23 cellular contexts compared by ENCODE assay signal in the genomic region with DNA sequence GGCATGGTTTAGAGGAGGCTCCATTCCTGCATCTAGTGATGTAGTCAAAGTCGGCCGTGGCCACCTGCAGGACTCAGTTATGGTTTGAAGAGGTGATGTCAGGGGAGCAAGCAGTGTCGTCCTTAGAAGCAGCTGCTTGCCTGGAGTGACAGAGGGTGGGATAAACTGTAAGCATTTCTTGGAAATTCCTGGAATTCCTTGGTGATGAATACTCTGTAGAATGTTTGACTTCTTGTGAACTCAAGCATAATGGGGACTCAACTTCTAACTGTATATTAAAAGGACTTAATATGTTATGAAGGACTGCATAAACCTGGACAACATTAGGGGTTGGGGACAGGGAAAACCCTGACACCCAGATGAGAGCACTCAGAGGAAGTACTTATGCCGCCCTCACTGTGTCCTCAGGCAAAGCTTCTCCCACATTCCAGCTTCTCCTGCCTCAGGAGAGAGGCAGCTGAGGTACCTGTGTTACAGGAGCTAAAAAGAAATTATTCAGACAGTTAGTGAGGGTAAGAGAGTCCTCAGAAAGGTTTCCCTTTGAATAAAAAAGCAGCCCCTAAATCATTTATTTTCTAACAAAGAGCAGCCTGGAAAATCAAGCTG.
DNase-seq lines count a peak whose midpoint lies in the region; ATAC-seq, FAIRE-seq and TF ChIP-seq lines count a peak whose summit lies in the region.
"Had no signal": no experiment of that assay in that cellular context is flagged by ENCODE, and none has a peak within 500 bp of the region (broad histone marks: within the 10 kb centered on the region; RNA-seq: fewer than 3 reads in every experiment).

No MANE protein-coding gene starts in this region.

- TF ChIP-seq CTCF in bronchial epithelial cell (IDR thresholded peaks at IDR 0.05; ENCODE audit: insufficient read depth, low read length, severe bottlenecking), result no peak

- no peak for FAIRE-seq in bronchial epithelial cell (lab: Jason Lieb, UNC)
- FAIRE-seq: GM12892 had no signal

- H3K4me3 ChIP-seq in HUES6 (ENCODE audit: low read depth, low read length) (no peak overlapping the region; the same call in 1 of the 2 replicates), bronchial epithelial cell (ENCODE audit: low read depth, low read length) (no peak overlapping the region)
- H3K4me3 ChIP-seq: smooth muscle cell had no signal

- no peaks in the 10 kb centered on the region for H3K36me3 ChIP-seq in HUES6 (ENCODE audit: control insufficient read depth, insufficient read depth, low read length)
- H3K36me3 ChIP-seq in bronchial epithelial cell (ENCODE audit: control insufficient read depth, insufficient read depth, low read length), result no peaks in the 10 kb centered on the region

- ATAC-seq in GM18511 (IDR thresholded peaks at IDR 0.05; ENCODE audit: unreplicated experiment), result no peak
- ATAC-seq: HCT116, left cardiac atrium had no signal

- no peaks in the 10 kb centered on the region for H3K9me3 ChIP-seq in HUES6 (ENCODE audit: control insufficient read depth, insufficient read depth, low read depth, low read length)

- no peak overlapping the region for H3K9ac ChIP-seq in HUES6 (ENCODE audit: low read length)

- H3K27me3 ChIP-seq in HUES6 (ENCODE audit: control insufficient read depth, insufficient read depth, low read length) (no peaks in the 10 kb centered on the region), bronchial epithelial cell (ENCODE audit: control insufficient read depth, insufficient read depth, low read length) (no peaks in the 10 kb centered on the region)

- H3K27ac ChIP-seq in HUES6 (ENCODE audit: low read depth, low read length), result peak overlapping the region; percentile 71; the same call in 1 of the 2 replicates
- H3K27ac ChIP-seq: HL-60 had no signal

- H3K4me1 ChIP-seq in HUES6 (ENCODE audit: control insufficient read depth, insufficient read depth, low read length), result peaks cover 13% of the 10 kb centered on the region

- DNase-seq in ACHN, result peak; percentile 92
- peak; percentile 15 for DNase-seq in bronchial epithelial cell (ENCODE audit: low read depth)
- DNase-seq in kidney glomerular epithelial cell (lab: John Stamatoyannopoulos, UW), result peak; percentile 86
- no peak for DNase-seq in cerebellar cortex (ENCODE audit: low spot score)
- no peak for DNase-seq in NCI-H1105 treated with DMSO at 0.1 percent for 48 hours (lab: John Stamatoyannopoulos, UW)
- DNase-seq in NCI-H1436 treated with DMSO at 0.1 percent for 48 hours (lab: John Stamatoyannopoulos, UW), result no peak
- DNase-seq: activated CD4-positive, alpha-beta T cell treated with anti-CD3 and anti-CD28 coated beads, Interleukin-2, amount 10 ng/mL, durations not matched to agents 7 days and 5 days; activated effector memory CD4-positive, alpha-beta T cell treated with anti-CD3 and anti-CD28 coated beads, Interleukin-2, amount 50 U/mL, for 16 hours; amniotic stem cell; CD4-positive, CD25-positive, alpha-beta regulatory T cell; DMS53; KG1; left cardiac atrium; midbrain; NCI-H2029; NCI-H510A; stimulated activated CD4-positive, alpha-beta T cell treated with anti-CD3 and anti-CD28 coated beads, Interleukin-4, amount 100 ng/mL, for 4 hours had no signal

- in situ Hi-C loops in ACHN (cut with HindIII; ENCODE audit: low pct_ligation_motif_present, low pct_unique_long_range_greater_than_20kb, low sequenced_read_pairs), result no loop called here

Comparison
In these comparisons a context has a peak if more than half of its experiments do, and no peak if none do; other contexts are left out.
1. DNase-seq: peak in ACHN (single experiment), bronchial epithelial cell (single experiment) and kidney glomerular epithelial cell (single experiment); none in cerebellar cortex (single experiment), NCI-H1105 treated with DMSO at 0.1 percent for 48 hours (single experiment) and NCI-H1436 treated with DMSO at 0.1 percent for 48 hours (single experiment).